ENCODE assay signal across 23 cellular contexts in genomic region chr13:100347941-100348340, GRCh38.
DNase-seq lines count a peak whose midpoint lies in the region; ATAC-seq, FAIRE-seq and TF ChIP-seq lines count a peak whose summit lies in the region.
"Had no signal": no experiment of that assay in that cellular context is flagged by ENCODE, and none has a peak within 500 bp of the region (broad histone marks: within the 10 kb centered on the region; RNA-seq: fewer than 3 reads in every experiment).

No MANE protein-coding gene starts in this region.

- ATAC-seq in A549 (no peak), HG02623 (IDR thresholded peaks at IDR 0.05; ENCODE audit: unreplicated experiment) (no peak)
- no peak for ATAC-seq in activated CD8-positive, alpha-beta memory T cell treated with anti-CD3 and anti-CD28 coated beads, Interleukin-2, amount 10 ng/mL, durations not matched to agents 7 days and 5 days
- ATAC-seq: activated T-cell treated with anti-CD3 and anti-CD28 coated beads, Interleukin-2, amount 50 U/mL, for 4 hours had no signal

- TF ChIP-seq POLR2A in A549 (IDR thresholded peaks at IDR 0.05; ENCODE audit: low read length): no peak

- H3K9me3 ChIP-seq in A549: no peaks in the 10 kb centered on the region
- H3K9me3 ChIP-seq: upper lobe of left lung had no signal

- H3K4me2 ChIP-seq in A549: peak overlapping the region; percentile 7; the same call in 1 of the 3 replicates

- no peak for TF ChIP-seq CTCF in A549 (IDR thresholded peaks at IDR 0.05)
- TF ChIP-seq CTCF in astrocyte of the spinal cord (IDR thresholded peaks at IDR 0.05; ENCODE audit: low read depth, low read length): no peak
- TF ChIP-seq CTCF in fibroblast of pulmonary artery (IDR thresholded peaks at IDR 0.05; ENCODE audit: low read length, missing control alignments): no peak
- no peak for TF ChIP-seq CTCF in HFFc6 (IDR thresholded peaks at IDR 0.05)

- no peak for FAIRE-seq in A549 (lab: Jason Lieb, UNC)

- H3K9me3 Mint-ChIP-seq in activated CD8-positive, alpha-beta memory T cell treated with anti-CD3 and anti-CD28 coated beads, Interleukin-2, amount 10 ng/mL, durations not matched to agents 7 days and 5 days (ENCODE audit: low read depth): no peaks in the 10 kb centered on the region
- H3K9me3 Mint-ChIP-seq in HFFc6: no peaks in the 10 kb centered on the region
- H3K9me3 Mint-ChIP-seq: activated CD4-positive, alpha-beta memory T cell treated with anti-CD3 and anti-CD28 coated beads for 36 hours; activated naive CD4-positive, alpha-beta T cell treated with anti-CD3 and anti-CD28 coated beads, Interleukin-2, amount 50 U/mL, for 24 hours had no signal

- TF ChIP-seq EP300 in A549 (IDR thresholded peaks at IDR 0.05): no peak

- no peaks in the 10 kb centered on the region for H3K4me1 Mint-ChIP-seq in activated CD8-positive, alpha-beta memory T cell treated with anti-CD3 and anti-CD28 coated beads, Interleukin-2, amount 10 ng/mL, durations not matched to agents 7 days and 5 days
- H3K4me1 Mint-ChIP-seq in HFFc6 (ENCODE audit: low read depth): no peaks in the 10 kb centered on the region
- H3K4me1 Mint-ChIP-seq: activated naive CD4-positive, alpha-beta T cell treated with anti-CD3 and anti-CD28 coated beads, Interleukin-2, amount 50 U/mL, for 24 hours; CD4-positive, CD25-positive, alpha-beta regulatory T cell had no signal

- H3K27me3 Mint-ChIP-seq in activated CD8-positive, alpha-beta memory T cell treated with anti-CD3 and anti-CD28 coated beads, Interleukin-2, amount 10 ng/mL, durations not matched to agents 7 days and 5 days: no peaks in the 10 kb centered on the region
- H3K27me3 Mint-ChIP-seq in HFFc6 (ENCODE audit: insufficient read depth): no peaks in the 10 kb centered on the region
- H3K27me3 Mint-ChIP-seq: activated CD4-positive, alpha-beta memory T cell treated with anti-CD3 and anti-CD28 coated beads for 36 hours; activated naive CD4-positive, alpha-beta T cell treated with anti-CD3 and anti-CD28 coated beads, Interleukin-2, amount 50 U/mL, for 24 hours; CD4-positive, CD25-positive, alpha-beta regulatory T cell had no signal

- H3K27ac Mint-ChIP-seq in activated CD8-positive, alpha-beta memory T cell treated with anti-CD3 and anti-CD28 coated beads, Interleukin-2, amount 10 ng/mL, durations not matched to agents 7 days and 5 days: no peak overlapping the region
- no peak overlapping the region for H3K27ac Mint-ChIP-seq in HFFc6
- H3K27ac Mint-ChIP-seq: activated CD4-positive, alpha-beta memory T cell treated with anti-CD3 and anti-CD28 coated beads for 36 hours; activated naive CD4-positive, alpha-beta T cell treated with anti-CD3 and anti-CD28 coated beads, Interleukin-2, amount 50 U/mL, for 24 hours; CD4-positive, CD25-positive, alpha-beta regulatory T cell had no signal

- DNase-seq in A549 (ENCODE audit: low read depth in 1 of 2, low spot score in 1 of 2) (peak in 1 of 2 experiments; percentile 21), NCI-H1930 (lab: John Stamatoyannopoulos, UW) (peak; percentile 32 to 43), astrocyte of the spinal cord (ENCODE audit: low read depth, low spot score) (peak; percentile 67), fibroblast of pulmonary artery (ENCODE audit: low read depth) (peak; percentile 33), HFFc6 (no peak)
- DNase-seq in activated CD8-positive, alpha-beta memory T cell treated with anti-CD3 and anti-CD28 coated beads, Interleukin-2, amount 10 ng/mL, durations not matched to agents 7 days and 5 days: no peak
- DNase-seq in stimulated activated CD4-positive, alpha-beta T cell treated with anti-CD3 and anti-CD28 coated beads, Interleukin-2, amount 100 ng/mL, for 48 hours: no peak
- DNase-seq: activated CD4-positive, alpha-beta memory T cell treated with anti-CD3 and anti-CD28 coated beads for 36 hours; activated T-cell treated with anti-CD3 and anti-CD28 coated beads, Interleukin-2, amount 50 U/mL, for 4 hours; brain microvascular endothelial cell; CD4-positive, CD25-positive, alpha-beta regulatory T cell; DMS79 treated with DMSO at 0.1 percent for 48 hours; effector CD4-positive, alpha-beta T cell; hypothalamus; NCI-H2029; NK-92 treated with Interleukin-12 subunit alpha and Interleukin-12 subunit beta, amount 100 ng/mL, for 24 hours; stimulated activated naive CD4-positive, alpha-beta T cell treated with Interleukin-2 at 50 U/mL for 16 hours; T-helper 1 cell; upper lobe of left lung; WERI-Rb-1 had no signal

- H3K36me3 Mint-ChIP-seq in activated CD8-positive, alpha-beta memory T cell treated with anti-CD3 and anti-CD28 coated beads, Interleukin-2, amount 10 ng/mL, durations not matched to agents 7 days and 5 days: peaks cover 17% of the 10 kb centered on the region
- peaks cover 31% of the 10 kb centered on the region for H3K36me3 Mint-ChIP-seq in HFFc6 (ENCODE audit: low read depth)

- in situ Hi-C loops in astrocyte of the spinal cord (cut with HindIII; ENCODE audit: low sequenced_read_pairs): no loop called here

- H3K4me3 ChIP-seq in A549 (no peak overlapping the region), astrocyte of the spinal cord (ENCODE audit: low read depth, low read length) (no peak overlapping the region), fibroblast of pulmonary artery (replicated peaks; ENCODE audit: low read depth, low read length) (no peak overlapping the region)
- H3K4me3 ChIP-seq: upper lobe of left lung had no signal

- 39% methylated on average over 3 of the region's 3 CpGs for WGBS in A549 (ENCODE audit: missing lambda C conversion rate)

- no peak for TF ChIP-seq RAD21 in A549 (conservative IDR thresholded peaks at IDR 0.05 in 1 of 2, IDR thresholded peaks at IDR 0.05 in 1 of 2)

- POLR2A ChIA-PET in A549 (lab: Yijun Ruan, JAX): no interaction called here

- no peak overlapping the region for H3K4me3 Mint-ChIP-seq in activated CD8-positive, alpha-beta memory T cell treated with anti-CD3 and anti-CD28 coated beads, Interleukin-2, amount 10 ng/mL, durations not matched to agents 7 days and 5 days
- H3K4me3 Mint-ChIP-seq in HFFc6: no peak overlapping the region
- H3K4me3 Mint-ChIP-seq: activated CD4-positive, alpha-beta memory T cell treated with anti-CD3 and anti-CD28 coated beads for 36 hours; activated naive CD4-positive, alpha-beta T cell treated with anti-CD3 and anti-CD28 coated beads, Interleukin-2, amount 50 U/mL, for 24 hours; activated T-cell treated with anti-CD3 and anti-CD28 coated beads, Interleukin-2, amount 50 U/mL, for 4 hours; CD4-positive, CD25-positive, alpha-beta regulatory T cell; neural crest cell had no signal

- H3K27ac ChIP-seq in A549: no peak overlapping the region
- H3K27ac ChIP-seq: brain microvascular endothelial cell, upper lobe of left lung, WERI-Rb-1 had no signal

- H3K4me1 ChIP-seq in A549: peaks cover 4% of the 10 kb centered on the region; the same call in 2 of the 3 replicates
- H3K4me1 ChIP-seq: upper lobe of left lung had no signal

- CTCF ChIA-PET in A549 (lab: Yijun Ruan, JAX): no interaction called here
- CTCF ChIA-PET in activated CD8-positive, alpha-beta memory T cell treated with anti-CD3 and anti-CD28 coated beads, Interleukin-2, amount 10 ng/mL, durations not matched to agents 7 days and 5 days (lab: Charles Lee): interaction anchor here (1.3 kb wide), 1 partner anchor 19 kb away, joined by 3 read pairs; no protein-coding TSS in a partner anchor

TF ChIP-seq in A549, 52 proteins besides CTCF, POLR2A, EP300 and RAD21:
- no peak for TF ChIP-seq HES2 (IDR thresholded peaks at IDR 0.05)
- TF ChIP-seq CBX2 (IDR thresholded peaks at IDR 0.05; ENCODE audit: borderline replicate concordance, low read depth): no peak
- TF ChIP-seq CEBPB (IDR thresholded peaks at IDR 0.05): no peak
- TF ChIP-seq ZFP36 (IDR thresholded peaks at IDR 0.05; ENCODE audit: borderline replicate concordance, partially characterized antibody): no peak
- TF ChIP-seq NR3C1 (IDR thresholded peaks at IDR 0.05): no peak
- no peak for TF ChIP-seq CBX8 (IDR thresholded peaks at IDR 0.05)

Comparison
In these comparisons a context has a peak if more than half of its experiments do, and no peak if none do; other contexts are left out.
1. DNase-seq: peak in NCI-H1930 (2 of 2), astrocyte of the spinal cord (single experiment) and fibroblast of pulmonary artery (single experiment); none in activated CD8-positive, alpha-beta memory T cell treated with anti-CD3 and anti-CD28 coated beads, Interleukin-2, amount 10 ng/mL, durations not matched to agents 7 days and 5 days (single experiment), stimulated activated CD4-positive, alpha-beta T cell treated with anti-CD3 and anti-CD28 coated beads, Interleukin-2, amount 100 ng/mL, for 48 hours (0 of 2) and HFFc6 (single experiment).